ENCODE assay signal across 1 cellular context in genomic region chr6:33425668-33426577, GRCh38.
A peak's percentile ranks its signal among the peaks of the same experiment; 100 is the strongest.
TF ChIP-seq lines count a peak whose summit lies in the region.

No MANE protein-coding gene starts in this region.

TF ChIP-seq in K562, 482 proteins besides CTCF, POLR2A, EP300 and RAD21 (continued from another document and continues in another):
- TF ChIP-seq ATF6 (CRISPR knock-in tag; IDR thresholded peaks at IDR 0.05) (no peak), TSHZ1 (CRISPR knock-in tag; IDR thresholded peaks at IDR 0.05) (no peak), HINFP (tag; conservative IDR thresholded peaks at IDR 0.05; ENCODE audit: low read depth) (no peak), GABPB2 (CRISPR knock-in tag; conservative IDR thresholded peaks at IDR 0.05) (no peak), XRCC3 (IDR thresholded peaks at IDR 0.05) (no peak), TEAD2 (tag; IDR thresholded peaks at IDR 0.05) (no peak), ADNP (tag; IDR thresholded peaks at IDR 0.05) (no peak), ZNF77 (CRISPR knock-in tag; IDR thresholded peaks at IDR 0.05) (no peak), NR4A1 (CRISPR knock-in tag; IDR thresholded peaks at IDR 0.05) (no peak), NR4A1 (tag; IDR thresholded peaks at IDR 0.05) (no peak), CEBPB (tag; IDR thresholded peaks at IDR 0.05) (no peak), MCM3 (IDR thresholded peaks at IDR 0.05) (no peak), NR2F6 (CRISPR knock-in tag; IDR thresholded peaks at IDR 0.05) (no peak), MLX (CRISPR knock-in tag; conservative IDR thresholded peaks at IDR 0.05) (no peak), HDAC6 (IDR thresholded peaks at IDR 0.05; ENCODE audit: low read depth, low read length) (no peak), EWSR1 (IDR thresholded peaks at IDR 0.05; ENCODE audit: borderline replicate concordance, low read depth, partially characterized antibody) (no peak), MCM5 (IDR thresholded peaks at IDR 0.05; ENCODE audit: low read depth) (no peak), TCF15 (CRISPR knock-in tag; IDR thresholded peaks at IDR 0.05) (no peak), ZNF518B (CRISPR knock-in tag; IDR thresholded peaks at IDR 0.05) (no peak), ZNF174 (CRISPR knock-in tag; IDR thresholded peaks at IDR 0.05) (no peak), ZNF282 (CRISPR knock-in tag; IDR thresholded peaks at IDR 0.05) (no peak), ATF1 (CRISPR knock-in tag; IDR thresholded peaks at IDR 0.05) (no peak), ATF1 (tag; IDR thresholded peaks at IDR 0.05) (no peak), SRSF9 (IDR thresholded peaks at IDR 0.05; ENCODE audit: borderline replicate concordance, low read depth, low read length) (no peak), SMARCE1 (IDR thresholded peaks at IDR 0.05) (no peak), ZNF696 (CRISPR knock-in tag; conservative IDR thresholded peaks at IDR 0.05) (no peak), MCM2 (IDR thresholded peaks at IDR 0.05; ENCODE audit: low read depth) (no peak), HNRNPL (IDR thresholded peaks at IDR 0.05; ENCODE audit: low read depth, low read length) (no peak), ARID3B (CRISPR knock-in tag; IDR thresholded peaks at IDR 0.05; ENCODE audit: borderline replicate concordance) (no peak), ZNF175 (CRISPR knock-in tag; IDR thresholded peaks at IDR 0.05; ENCODE audit: low read depth) (no peak), ZNF324 (CRISPR knock-in tag; IDR thresholded peaks at IDR 0.05) (no peak), SIN3B (IDR thresholded peaks at IDR 0.05; ENCODE audit: low read depth) (no peak), TCF3 (CRISPR knock-in tag; IDR thresholded peaks at IDR 0.05) (no peak), E4F1 (CRISPR knock-in tag; IDR thresholded peaks at IDR 0.05; ENCODE audit: borderline replicate concordance) (no peak), ZBTB26 (CRISPR knock-in tag; IDR thresholded peaks at IDR 0.05) (no peak), MYNN (IDR thresholded peaks at IDR 0.05) (no peak; the same call in 1 of the 2 replicates), MYNN (CRISPR knock-in tag; IDR thresholded peaks at IDR 0.05) (no peak), NR3C1 (CRISPR knock-in tag; IDR thresholded peaks at IDR 0.05) (no peak; the same call in 1 of the 2 replicates), ZNF165 (CRISPR knock-in tag; IDR thresholded peaks at IDR 0.05; ENCODE audit: borderline replicate concordance) (no peak), MTF1 (CRISPR knock-in tag; IDR thresholded peaks at IDR 0.05; ENCODE audit: borderline replicate concordance) (no peak), USF2 (CRISPR knock-in tag; IDR thresholded peaks at IDR 0.05) (no peak), THRAP3 (IDR thresholded peaks at IDR 0.05; ENCODE audit: borderline replicate concordance) (0 out of 2 replicates have a peak, but pooled peaks have one; percentile 69), USF1 (CRISPR knock-in tag; IDR thresholded peaks at IDR 0.05) (0 out of 2 replicates have a peak, but pooled peaks have one; percentile 33), CEBPG (CRISPR knock-in tag; IDR thresholded peaks at IDR 0.05) (peak; percentile 22; the same call in 1 of the 2 replicates), CEBPG (tag; conservative IDR thresholded peaks at IDR 0.05 in 1 of 2, IDR thresholded peaks at IDR 0.05 in 1 of 2) (no peak), RBM15 (IDR thresholded peaks at IDR 0.05; ENCODE audit: insufficient read depth, low read length) (no peak), ZNF146 (CRISPR knock-in tag; IDR thresholded peaks at IDR 0.05; ENCODE audit: unreplicated experiment) (no peak), ESRRA (IDR thresholded peaks at IDR 0.05; ENCODE audit: borderline replicate concordance, low read depth) (no peak; the same call in 1 of the 2 replicates), PHTF2 (CRISPR knock-in tag; IDR thresholded peaks at IDR 0.05) (no peak), CREBBP (IDR thresholded peaks at IDR 0.05; ENCODE audit: low read depth, low read length) (no peak)
